In the genomic region with DNA sequence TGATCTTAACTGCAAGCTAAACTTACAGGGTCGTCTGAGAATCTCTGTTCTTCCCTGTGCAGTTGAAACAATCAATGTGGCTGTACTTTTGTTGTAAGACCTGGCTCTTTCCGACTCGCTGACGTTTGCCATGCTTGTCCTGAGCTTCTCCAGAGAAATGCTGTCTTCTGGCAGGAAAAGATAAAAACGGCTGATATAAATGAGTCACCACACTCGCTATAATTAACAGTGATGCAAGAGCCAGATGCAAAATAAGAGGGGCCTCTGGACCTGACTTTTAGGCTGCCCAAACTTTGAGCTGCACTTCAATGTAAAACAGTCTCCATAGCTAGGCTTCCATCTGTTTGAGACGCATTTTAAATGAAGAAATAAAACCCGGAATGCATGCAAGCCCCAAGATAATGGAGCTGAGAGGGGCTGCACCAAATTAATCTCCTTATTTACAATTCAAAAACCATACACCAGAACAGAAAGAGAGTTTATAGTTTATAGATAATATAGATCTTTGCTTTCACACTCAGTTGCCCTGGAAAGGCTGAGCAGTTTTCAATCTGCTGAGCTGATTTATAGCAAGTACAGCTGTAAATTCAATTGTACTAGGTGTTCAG, we compare ENCODE assay signal across 1 cellular context.
TF ChIP-seq lines count a peak whose summit lies in the region.

No MANE protein-coding gene starts in this region.

TF ChIP-seq in K562, 482 proteins besides CTCF, POLR2A, EP300 and RAD21 (continued from another document and continues in another):
- TF ChIP-seq, protein P1, sequence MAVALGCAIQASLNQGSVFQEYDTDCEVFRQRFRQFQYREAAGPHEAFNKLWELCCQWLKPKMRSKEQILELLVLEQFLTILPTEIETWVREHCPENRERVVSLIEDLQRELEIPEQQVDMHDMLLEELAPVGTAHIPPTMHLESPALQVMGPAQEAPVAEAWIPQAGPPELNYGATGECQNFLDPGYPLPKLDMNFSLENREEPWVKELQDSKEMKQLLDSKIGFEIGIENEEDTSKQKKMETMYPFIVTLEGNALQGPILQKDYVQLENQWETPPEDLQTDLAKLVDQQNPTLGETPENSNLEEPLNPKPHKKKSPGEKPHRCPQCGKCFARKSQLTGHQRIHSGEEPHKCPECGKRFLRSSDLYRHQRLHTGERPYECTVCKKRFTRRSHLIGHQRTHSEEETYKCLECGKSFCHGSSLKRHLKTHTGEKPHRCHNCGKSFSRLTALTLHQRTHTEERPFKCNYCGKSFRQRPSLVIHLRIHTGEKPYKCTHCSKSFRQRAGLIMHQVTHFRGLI (CRISPR knock-in tag; IDR thresholded peaks at IDR 0.05) = no peak
- no peak for TF ChIP-seq ZNF778 (CRISPR knock-in tag; IDR thresholded peaks at IDR 0.05)
- TF ChIP-seq, protein P2, sequence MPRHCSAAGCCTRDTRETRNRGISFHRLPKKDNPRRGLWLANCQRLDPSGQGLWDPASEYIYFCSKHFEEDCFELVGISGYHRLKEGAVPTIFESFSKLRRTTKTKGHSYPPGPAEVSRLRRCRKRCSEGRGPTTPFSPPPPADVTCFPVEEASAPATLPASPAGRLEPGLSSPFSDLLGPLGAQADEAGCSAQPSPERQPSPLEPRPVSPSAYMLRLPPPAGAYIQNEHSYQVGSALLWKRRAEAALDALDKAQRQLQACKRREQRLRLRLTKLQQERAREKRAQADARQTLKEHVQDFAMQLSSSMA (CRISPR knock-in tag; IDR thresholded peaks at IDR 0.05) = no peak
- TF ChIP-seq, protein P3, sequence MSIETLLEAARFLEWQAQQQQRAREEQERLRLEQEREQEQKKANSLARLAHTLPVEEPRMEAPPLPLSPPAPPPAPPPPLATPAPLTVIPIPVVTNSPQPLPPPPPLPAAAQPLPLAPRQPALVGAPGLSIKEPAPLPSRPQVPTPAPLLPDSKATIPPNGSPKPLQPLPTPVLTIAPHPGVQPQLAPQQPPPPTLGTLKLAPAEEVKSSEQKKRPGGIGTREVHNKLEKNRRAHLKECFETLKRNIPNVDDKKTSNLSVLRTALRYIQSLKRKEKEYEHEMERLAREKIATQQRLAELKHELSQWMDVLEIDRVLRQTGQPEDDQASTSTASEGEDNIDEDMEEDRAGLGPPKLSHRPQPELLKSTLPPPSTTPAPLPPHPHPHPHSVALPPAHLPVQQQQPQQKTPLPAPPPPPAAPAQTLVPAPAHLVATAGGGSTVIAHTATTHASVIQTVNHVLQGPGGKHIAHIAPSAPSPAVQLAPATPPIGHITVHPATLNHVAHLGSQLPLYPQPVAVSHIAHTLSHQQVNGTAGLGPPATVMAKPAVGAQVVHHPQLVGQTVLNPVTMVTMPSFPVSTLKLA (conservative IDR thresholded peaks at IDR 0.05) = 0 out of 4 replicates have a peak, but pooled peaks of 1 of the 2 experiments have one; percentile 39
- TF ChIP-seq FOXJ2 (tag; IDR thresholded peaks at IDR 0.05) = no peak
- TF ChIP-seq, protein P4, sequence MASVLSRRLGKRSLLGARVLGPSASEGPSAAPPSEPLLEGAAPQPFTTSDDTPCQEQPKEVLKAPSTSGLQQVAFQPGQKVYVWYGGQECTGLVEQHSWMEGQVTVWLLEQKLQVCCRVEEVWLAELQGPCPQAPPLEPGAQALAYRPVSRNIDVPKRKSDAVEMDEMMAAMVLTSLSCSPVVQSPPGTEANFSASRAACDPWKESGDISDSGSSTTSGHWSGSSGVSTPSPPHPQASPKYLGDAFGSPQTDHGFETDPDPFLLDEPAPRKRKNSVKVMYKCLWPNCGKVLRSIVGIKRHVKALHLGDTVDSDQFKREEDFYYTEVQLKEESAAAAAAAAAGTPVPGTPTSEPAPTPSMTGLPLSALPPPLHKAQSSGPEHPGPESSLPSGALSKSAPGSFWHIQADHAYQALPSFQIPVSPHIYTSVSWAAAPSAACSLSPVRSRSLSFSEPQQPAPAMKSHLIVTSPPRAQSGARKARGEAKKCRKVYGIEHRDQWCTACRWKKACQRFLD (CRISPR knock-in tag; IDR thresholded peaks at IDR 0.05) = no peak
- no peak for TF ChIP-seq ZNF282 (CRISPR knock-in tag; IDR thresholded peaks at IDR 0.05)
- TF ChIP-seq ZKSCAN1 (IDR thresholded peaks at IDR 0.05; ENCODE audit: low read depth, low read length) = no peak
- TF ChIP-seq BMI1 (IDR thresholded peaks at IDR 0.05; ENCODE audit: low read length) = no peak
- TF ChIP-seq, protein P5, sequence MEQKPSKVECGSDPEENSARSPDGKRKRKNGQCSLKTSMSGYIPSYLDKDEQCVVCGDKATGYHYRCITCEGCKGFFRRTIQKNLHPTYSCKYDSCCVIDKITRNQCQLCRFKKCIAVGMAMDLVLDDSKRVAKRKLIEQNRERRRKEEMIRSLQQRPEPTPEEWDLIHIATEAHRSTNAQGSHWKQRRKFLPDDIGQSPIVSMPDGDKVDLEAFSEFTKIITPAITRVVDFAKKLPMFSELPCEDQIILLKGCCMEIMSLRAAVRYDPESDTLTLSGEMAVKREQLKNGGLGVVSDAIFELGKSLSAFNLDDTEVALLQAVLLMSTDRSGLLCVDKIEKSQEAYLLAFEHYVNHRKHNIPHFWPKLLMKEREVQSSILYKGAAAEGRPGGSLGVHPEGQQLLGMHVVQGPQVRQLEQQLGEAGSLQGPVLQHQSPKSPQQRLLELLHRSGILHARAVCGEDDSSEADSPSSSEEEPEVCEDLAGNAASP (IDR thresholded peaks at IDR 0.05) = no peak
- peak; percentile 82 for TF ChIP-seq LEF1 (IDR thresholded peaks at IDR 0.05)
- no peak for TF ChIP-seq FUS (optimal IDR thresholded peaks at IDR 0.05; ENCODE audit: low read depth, low read length)
- TF ChIP-seq TEAD1 (CRISPR knock-in tag; IDR thresholded peaks at IDR 0.05) = 0 out of 4 replicates have a peak, but pooled peaks of 1 of the 2 experiments have one; percentile 28
- TF ChIP-seq, protein P6, sequence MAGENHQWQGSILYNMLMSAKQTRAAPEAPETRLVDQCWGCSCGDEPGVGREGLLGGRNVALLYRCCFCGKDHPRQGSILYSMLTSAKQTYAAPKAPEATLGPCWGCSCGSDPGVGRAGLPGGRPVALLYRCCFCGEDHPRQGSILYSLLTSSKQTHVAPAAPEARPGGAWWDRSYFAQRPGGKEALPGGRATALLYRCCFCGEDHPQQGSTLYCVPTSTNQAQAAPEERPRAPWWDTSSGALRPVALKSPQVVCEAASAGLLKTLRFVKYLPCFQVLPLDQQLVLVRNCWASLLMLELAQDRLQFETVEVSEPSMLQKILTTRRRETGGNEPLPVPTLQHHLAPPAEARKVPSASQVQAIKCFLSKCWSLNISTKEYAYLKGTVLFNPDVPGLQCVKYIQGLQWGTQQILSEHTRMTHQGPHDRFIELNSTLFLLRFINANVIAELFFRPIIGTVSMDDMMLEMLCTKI (IDR thresholded peaks at IDR 0.05; ENCODE audit: partially characterized antibody) = no peak
- no peak for TF ChIP-seq ZKSCAN3 (CRISPR knock-in tag; IDR thresholded peaks at IDR 0.05)
- TF ChIP-seq ZNF354B (CRISPR knock-in tag; IDR thresholded peaks at IDR 0.05) = no peak
- TF ChIP-seq, protein P7, sequence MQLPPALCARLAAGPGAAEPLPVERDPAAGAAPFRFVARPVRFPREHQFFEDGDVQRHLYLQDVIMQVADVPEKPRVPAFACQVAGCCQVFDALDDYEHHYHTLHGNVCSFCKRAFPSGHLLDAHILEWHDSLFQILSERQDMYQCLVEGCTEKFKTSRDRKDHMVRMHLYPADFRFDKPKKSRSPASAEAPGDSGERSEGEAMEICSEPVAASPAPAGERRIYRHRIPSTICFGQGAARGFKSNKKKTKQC (CRISPR knock-in tag; IDR thresholded peaks at IDR 0.05) = no peak
- no peak for TF ChIP-seq ZNF644 (tag; IDR thresholded peaks at IDR 0.05; ENCODE audit: low read depth)
- no peak for TF ChIP-seq POLR2AphosphoS2 (IDR thresholded peaks at IDR 0.05; ENCODE audit: low read length)
- peak; percentile 96 for TF ChIP-seq SMARCA4 (IDR thresholded peaks at IDR 0.05)
- TF ChIP-seq, protein P8, sequence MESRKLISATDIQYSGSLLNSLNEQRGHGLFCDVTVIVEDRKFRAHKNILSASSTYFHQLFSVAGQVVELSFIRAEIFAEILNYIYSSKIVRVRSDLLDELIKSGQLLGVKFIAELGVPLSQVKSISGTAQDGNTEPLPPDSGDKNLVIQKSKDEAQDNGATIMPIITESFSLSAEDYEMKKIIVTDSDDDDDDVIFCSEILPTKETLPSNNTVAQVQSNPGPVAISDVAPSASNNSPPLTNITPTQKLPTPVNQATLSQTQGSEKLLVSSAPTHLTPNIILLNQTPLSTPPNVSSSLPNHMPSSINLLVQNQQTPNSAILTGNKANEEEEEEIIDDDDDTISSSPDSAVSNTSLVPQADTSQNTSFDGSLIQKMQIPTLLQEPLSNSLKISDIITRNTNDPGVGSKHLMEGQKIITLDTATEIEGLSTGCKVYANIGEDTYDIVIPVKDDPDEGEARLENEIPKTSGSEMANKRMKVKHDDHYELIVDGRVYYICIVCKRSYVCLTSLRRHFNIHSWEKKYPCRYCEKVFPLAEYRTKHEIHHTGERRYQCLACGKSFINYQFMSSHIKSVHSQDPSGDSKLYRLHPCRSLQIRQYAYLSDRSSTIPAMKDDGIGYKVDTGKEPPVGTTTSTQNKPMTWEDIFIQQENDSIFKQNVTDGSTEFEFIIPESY (CRISPR knock-in tag; IDR thresholded peaks at IDR 0.05) = no peak
- peak; percentile 33; the same call in 1 of the 2 replicates for TF ChIP-seq NFIC (IDR thresholded peaks at IDR 0.05)
- TF ChIP-seq, protein P9, sequence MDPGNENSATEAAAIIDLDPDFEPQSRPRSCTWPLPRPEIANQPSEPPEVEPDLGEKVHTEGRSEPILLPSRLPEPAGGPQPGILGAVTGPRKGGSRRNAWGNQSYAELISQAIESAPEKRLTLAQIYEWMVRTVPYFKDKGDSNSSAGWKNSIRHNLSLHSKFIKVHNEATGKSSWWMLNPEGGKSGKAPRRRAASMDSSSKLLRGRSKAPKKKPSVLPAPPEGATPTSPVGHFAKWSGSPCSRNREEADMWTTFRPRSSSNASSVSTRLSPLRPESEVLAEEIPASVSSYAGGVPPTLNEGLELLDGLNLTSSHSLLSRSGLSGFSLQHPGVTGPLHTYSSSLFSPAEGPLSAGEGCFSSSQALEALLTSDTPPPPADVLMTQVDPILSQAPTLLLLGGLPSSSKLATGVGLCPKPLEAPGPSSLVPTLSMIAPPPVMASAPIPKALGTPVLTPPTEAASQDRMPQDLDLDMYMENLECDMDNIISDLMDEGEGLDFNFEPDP (CRISPR knock-in tag; IDR thresholded peaks at IDR 0.05) = no peak
- no peak for TF ChIP-seq ZNF507 (tag; conservative IDR thresholded peaks at IDR 0.05)
- no peak for TF ChIP-seq SMAD2 (IDR thresholded peaks at IDR 0.05; ENCODE audit: low read depth, low read length)
- TF ChIP-seq, protein P10, sequence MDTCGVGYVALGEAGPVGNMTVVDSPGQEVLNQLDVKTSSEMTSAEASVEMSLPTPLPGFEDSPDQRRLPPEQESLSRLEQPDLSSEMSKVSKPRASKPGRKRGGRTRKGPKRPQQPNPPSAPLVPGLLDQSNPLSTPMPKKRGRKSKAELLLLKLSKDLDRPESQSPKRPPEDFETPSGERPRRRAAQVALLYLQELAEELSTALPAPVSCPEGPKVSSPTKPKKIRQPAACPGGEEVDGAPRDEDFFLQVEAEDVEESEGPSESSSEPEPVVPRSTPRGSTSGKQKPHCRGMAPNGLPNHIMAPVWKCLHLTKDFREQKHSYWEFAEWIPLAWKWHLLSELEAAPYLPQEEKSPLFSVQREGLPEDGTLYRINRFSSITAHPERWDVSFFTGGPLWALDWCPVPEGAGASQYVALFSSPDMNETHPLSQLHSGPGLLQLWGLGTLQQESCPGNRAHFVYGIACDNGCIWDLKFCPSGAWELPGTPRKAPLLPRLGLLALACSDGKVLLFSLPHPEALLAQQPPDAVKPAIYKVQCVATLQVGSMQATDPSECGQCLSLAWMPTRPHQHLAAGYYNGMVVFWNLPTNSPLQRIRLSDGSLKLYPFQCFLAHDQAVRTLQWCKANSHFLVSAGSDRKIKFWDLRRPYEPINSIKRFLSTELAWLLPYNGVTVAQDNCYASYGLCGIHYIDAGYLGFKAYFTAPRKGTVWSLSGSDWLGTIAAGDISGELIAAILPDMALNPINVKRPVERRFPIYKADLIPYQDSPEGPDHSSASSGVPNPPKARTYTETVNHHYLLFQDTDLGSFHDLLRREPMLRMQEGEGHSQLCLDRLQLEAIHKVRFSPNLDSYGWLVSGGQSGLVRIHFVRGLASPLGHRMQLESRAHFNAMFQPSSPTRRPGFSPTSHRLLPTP (IDR thresholded peaks at IDR 0.05; ENCODE audit: borderline replicate concordance, extremely low read depth, insufficient read length) = no peak
- peak; percentile 64; the same call in 1 of the 2 replicates for TF ChIP-seq MEF2D (tag; conservative IDR thresholded peaks at IDR 0.05; ENCODE audit: low read depth)
- no peak for TF ChIP-seq ETV5 (CRISPR knock-in tag; IDR thresholded peaks at IDR 0.05; ENCODE audit: low read depth)
- TF ChIP-seq ZNF133 (CRISPR knock-in tag; IDR thresholded peaks at IDR 0.05) = no peak
- TF ChIP-seq SP2 (IDR thresholded peaks at IDR 0.05; ENCODE audit: extremely low read depth, low read depth, low read length, poor library complexity, severe bottlenecking) = no peak
- no peak for TF ChIP-seq MAFG (tag; conservative IDR thresholded peaks at IDR 0.05)
- no peak for TF ChIP-seq ZNF263 (CRISPR knock-in tag; IDR thresholded peaks at IDR 0.05; ENCODE audit: borderline replicate concordance)
- TF ChIP-seq ZNF707 (CRISPR knock-in tag; conservative IDR thresholded peaks at IDR 0.05) = no peak
- no peak for TF ChIP-seq FOXJ3 (CRISPR knock-in tag; IDR thresholded peaks at IDR 0.05)
